Comparison of ENCODE assay signal across 1 cellular context in the genomic region with DNA sequence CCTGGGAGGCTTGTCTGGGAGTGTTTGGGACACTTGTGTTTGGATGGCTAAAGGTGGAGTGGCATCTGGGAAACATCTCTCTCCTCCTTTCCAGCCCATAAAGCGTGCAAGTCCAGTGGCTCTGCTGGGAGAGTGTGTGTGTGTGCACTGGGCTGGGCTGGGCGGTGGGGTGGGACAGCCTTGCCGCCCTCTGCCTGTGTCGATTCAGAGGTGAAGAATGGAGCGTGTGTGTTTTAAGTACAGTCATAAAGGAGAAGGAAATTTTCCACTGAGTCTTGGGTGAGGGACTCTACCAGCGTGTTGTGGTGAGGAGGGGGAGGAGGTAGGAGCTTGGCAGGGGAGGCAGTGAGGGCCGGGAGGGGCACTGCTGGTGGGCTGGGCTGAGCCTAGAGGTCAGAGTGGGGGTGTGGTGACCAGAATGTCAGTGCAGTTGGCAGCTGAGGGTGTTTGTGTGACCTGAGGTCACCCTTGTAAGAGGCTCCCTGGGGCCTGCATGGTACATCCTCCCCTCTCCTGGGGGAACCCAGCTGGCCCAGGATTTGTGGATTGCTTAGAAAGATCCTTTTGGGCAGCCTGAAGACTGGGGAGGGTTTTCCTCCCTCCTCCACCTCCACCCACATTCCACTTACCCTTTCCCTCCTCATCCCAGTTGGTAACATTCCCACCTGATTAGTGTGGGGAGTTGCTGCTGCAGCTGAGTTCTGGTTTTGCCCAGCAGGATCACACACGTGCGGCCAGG.
TF ChIP-seq lines count a peak whose summit lies in the region.

No MANE protein-coding gene starts in this region.

TF ChIP-seq in HEK293T, 16 proteins besides CTCF, POLR2A, EP300 and RAD21 (continued from another document):
- no peak for TF ChIP-seq ELF4 (IDR thresholded peaks at IDR 0.05)
